ENCODE assay signal across 8 cellular contexts in genomic region chr7:149838224-149838991, GRCh38. TPM values are rescaled to one million over a fixed set of nuclear protein-coding genes. Genes with fewer than 3 reads are reported as not detected.
A peak's percentile ranks its signal among the peaks of the same experiment; 100 is the strongest.
DNase-seq lines count a peak whose midpoint lies in the region; ATAC-seq and TF ChIP-seq lines count a peak whose summit lies in the region.

Gene ZNF862 (plus strand): TSS chr7:149838375. CDS start chr7:149838612, 237 bp downstream.

- H3K36me3 ChIP-seq in BE2C = no peaks in the 10 kb centered on the region
- no peaks in the 10 kb centered on the region for H3K36me3 ChIP-seq in colonic mucosa

- intact Hi-C loops in colonic mucosa (cut with DNase I) = no loop called here

- peak; percentile 98 for ATAC-seq in HG03460 (IDR thresholded peaks at IDR 0.05; ENCODE audit: unreplicated experiment)

- H3K27me3 ChIP-seq in BE2C (no peaks in the 10 kb centered on the region), colonic mucosa (no peaks in the 10 kb centered on the region), layer of hippocampus (ENCODE audit: control insufficient read depth, insufficient read depth, low read length) (no peaks in the 10 kb centered on the region)

- TF ChIP-seq CTCF in BE2C (IDR thresholded peaks at IDR 0.05; ENCODE audit: low read depth, low read length) = no peak
- no peak for TF ChIP-seq CTCF in colonic mucosa (IDR thresholded peaks at IDR 0.05)

- peaks cover 3% of the 10 kb centered on the region for H3K4me1 ChIP-seq in BE2C
- H3K4me1 ChIP-seq in colonic mucosa = peaks cover 11% of the 10 kb centered on the region

- H3K4me3 ChIP-seq in BE2C (ENCODE audit: low read depth, low read length) (peak within 1 kb of the TSS; percentile 83), colonic mucosa (peak within 1 kb of the TSS; percentile 83)

- H3K27ac ChIP-seq in colonic mucosa (peak within 1 kb of the TSS; percentile 81), layer of hippocampus (ENCODE audit: low read depth, low read length) (peak within 1 kb of the TSS; percentile 79)

- peak; percentile 98 for DNase-seq in BE2C
- DNase-seq in GM19240 (ENCODE audit: insufficient read length, low spot score) = peak; percentile 100
- DNase-seq in NCI-H526 (lab: John Stamatoyannopoulos, UW) = peak; percentile 97 to 99
- DNase-seq in activated CD4-positive, alpha-beta T cell treated with anti-CD3 and anti-CD28 coated beads for 48 hours = peak; percentile 97
- peak; percentile 97 for DNase-seq in colonic mucosa
- DNase-seq in stimulated activated CD4-positive, alpha-beta T cell treated with anti-CD3 and anti-CD28 coated beads, Interleukin-1b, Interleukin-23, amount 100 ng/mL, for 4 hours (ENCODE audit: low read depth in 2 of 2) = peak; percentile 91 to 93

- H3K9ac ChIP-seq in colonic mucosa (ENCODE audit: low read depth in 2 of 2, low read length in 2 of 2) = peak within 1 kb of the TSS; percentile 86 to 97

- H3K9me3 ChIP-seq in BE2C (no peaks in the 10 kb centered on the region), colonic mucosa (no peaks in the 10 kb centered on the region)

RNA-seq across cellular contexts. Expression of gene ZNF862, which starts in this region (rescaled TPM):
- polyA plus RNA-seq in BE2C (2012; ENCODE audit: insufficient read depth, insufficient read length, low read depth) = 17.5 TPM
- total RNA-seq in colonic mucosa = 1 to 10 TPM; 8.8 to 9.9 TPM

Comparison
In these comparisons a context has a peak if more than half of its experiments do, and no peak if none do; other contexts are left out.
1. Peak in every context shown above with its lines: DNase-seq, ATAC-seq, H3K4me3 ChIP-seq and H3K27ac ChIP-seq.